21 cellular contexts compared by ENCODE assay signal in the genomic region with DNA sequence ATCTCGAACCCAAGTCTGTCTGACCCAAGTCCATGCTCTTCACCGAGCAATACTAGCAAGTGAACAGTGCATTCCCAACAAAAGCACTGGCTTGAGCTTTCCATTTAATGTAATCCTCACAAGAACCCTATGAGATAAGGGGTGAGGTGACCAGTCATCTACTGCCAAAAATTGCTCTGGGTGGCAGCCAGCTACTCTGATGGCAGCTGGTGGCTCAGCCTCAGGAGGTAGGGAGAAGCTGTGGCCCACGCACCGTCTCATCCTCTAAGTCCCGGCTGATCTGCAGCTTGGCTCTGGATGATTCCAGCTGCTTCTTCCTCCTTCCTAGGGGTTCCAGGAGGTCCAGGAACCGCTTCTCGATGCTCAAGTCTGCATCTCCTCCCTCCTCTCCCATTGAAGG.
DNase-seq lines count a peak whose midpoint lies in the region; ATAC-seq, FAIRE-seq and TF ChIP-seq lines count a peak whose summit lies in the region.
"Had no signal": no experiment of that assay in that cellular context is flagged by ENCODE, and none has a peak within 500 bp of the region (broad histone marks: within the 10 kb centered on the region; RNA-seq: fewer than 3 reads in every experiment).

No MANE protein-coding gene starts in this region.

- H3K4me3 ChIP-seq in right lobe of liver (no peak overlapping the region), HepG2 (replicated peaks in 1 of 3; ENCODE audit: insufficient read depth in 1 of 3, low read depth in 2 of 3, low read length in 3 of 3) (no peak overlapping the region), psoas muscle (no peak overlapping the region)
- H3K4me3 ChIP-seq: GM12878, PC-9 had no signal

- no peak for FAIRE-seq in HepG2 (lab: Jason Lieb, UNC)
- FAIRE-seq: A204.1, GM12878, H54 had no signal

- POLR2A ChIA-PET in HepG2 (lab: Yijun Ruan, JAX) = no interaction called here
- POLR2A ChIA-PET in RWPE1 (lab: Yijun Ruan, JAX; ENCODE audit: low non-redundant PET) = no interaction called here

- no peak for TF ChIP-seq POLR2A in right lobe of liver (IDR thresholded peaks at IDR 0.05)
- no peak for TF ChIP-seq POLR2A in HepG2 (IDR thresholded peaks at IDR 0.05; ENCODE audit: insufficient read depth in 1 of 2, low read depth in 2 of 2, low read length in 2 of 2)

- H3K9me3 ChIP-seq in right lobe of liver (no peaks in the 10 kb centered on the region), HepG2 (ENCODE audit: low read length) (no peaks in the 10 kb centered on the region), psoas muscle (no peaks in the 10 kb centered on the region)
- H3K9me3 ChIP-seq: BE2C had no signal

- no peak for TF ChIP-seq EP300 in HepG2 (IDR thresholded peaks at IDR 0.05; ENCODE audit: low read depth in 2 of 2, low read length in 2 of 2)
- TF ChIP-seq EP300 in HepG2 (CRISPR knock-in tag; IDR thresholded peaks at IDR 0.05; ENCODE audit: borderline replicate concordance) = no peak

- DNase-seq in right lobe of liver (peak in 2 of 3 donors; percentile 55 to 74), HepG2 (ENCODE audit: low spot score) (no peak), left cardiac atrium (no peak), psoas muscle (no peak), SIG-M5 (lab: John Stamatoyannopoulos, UW) (no peak), RWPE1 (ENCODE audit: low spot score) (no peak)
- DNase-seq: BE2C; CD4-positive, CD25-positive, alpha-beta regulatory T cell; COR-L47; DMS153; GF-D8; IMR-90; NCI-H1417 treated with DMSO at 0.1 percent for 48 hours; NCI-H1930; NCI-H226; NCI-H524; PC-9 had no signal

- H3K27me3 ChIP-seq in right lobe of liver (no peaks in the 10 kb centered on the region), HepG2 (ENCODE audit: control insufficient read depth in 1 of 2, insufficient read depth in 2 of 2, low read length in 2 of 2) (peaks cover 0 to 2% of the 10 kb centered on the region in 2 experiments; a peak in 3 of 5 replicates), psoas muscle (ENCODE audit: insufficient read depth in 3 of 3, low read length in 2 of 3) (no peaks in the 10 kb centered on the region)
- H3K27me3 ChIP-seq: BE2C had no signal

- H3K36me3 ChIP-seq in right lobe of liver (no peaks in the 10 kb centered on the region), HepG2 (replicated peaks in 1 of 2; ENCODE audit: control insufficient read depth in 1 of 2, insufficient read depth in 2 of 2, low read length in 2 of 2) (no peaks in the 10 kb centered on the region), psoas muscle (ENCODE audit: insufficient read depth in 1 of 2, low read depth in 1 of 2) (peaks cover 0 to 100% of the 10 kb centered on the region in 2 donors)
- H3K36me3 ChIP-seq: BE2C had no signal

- 72% methylated on average over 3 of the region's 7 CpGs for WGBS in right lobe of liver (ENCODE audit: insufficient coverage, low coverage, low lambda C conversion rate, missing lambda C conversion rate)
- 49% methylated on average over 7 of the region's 7 CpGs for WGBS in HepG2 (ENCODE audit: low lambda C conversion rate)
- WGBS in psoas muscle, 3 donors = 34 to 46% (median 46%) methylated on average over 7 of the region's 7 CpGs

- no peaks in the 10 kb centered on the region for H4K20me1 ChIP-seq in HepG2 (ENCODE audit: insufficient read depth, low read length)

- H3K4me1 ChIP-seq in right lobe of liver = peaks cover 0 to 19% (median 7%) of the 10 kb centered on the region in 4 donors
- H3K4me1 ChIP-seq in HepG2 (ENCODE audit: insufficient read depth, low read length) = peaks cover 9% of the 10 kb centered on the region
- peaks cover 8% of the 10 kb centered on the region for H3K4me1 ChIP-seq in psoas muscle
- H3K4me1 ChIP-seq: BE2C had no signal

- H3K27ac ChIP-seq in right lobe of liver (no peak overlapping the region), HepG2 (ENCODE audit: extremely low read length, insufficient read depth, low read length) (no peak overlapping the region), psoas muscle (peak overlapping the region; percentile 30), RWPE1 (no peak overlapping the region)
- H3K27ac ChIP-seq: PC-9 had no signal

- no peak overlapping the region for H2AFZ ChIP-seq in HepG2 (ENCODE audit: low read length)
- H2AFZ ChIP-seq: PC-9 had no signal

- H3K4me2 ChIP-seq in HepG2 (ENCODE audit: low read depth, low read length) = no peak overlapping the region
- H3K4me2 ChIP-seq: PC-9 had no signal

- TF ChIP-seq CTCF in right lobe of liver (IDR thresholded peaks at IDR 0.05) (no peak), HepG2 (CRISPR knock-in tag; IDR thresholded peaks at IDR 0.05) (no peak), psoas muscle (IDR thresholded peaks at IDR 0.05) (no peak), RWPE1 (conservative IDR thresholded peaks at IDR 0.05; ENCODE audit: low read depth) (no peak)

- in situ Hi-C loops in HepG2 (cut with HindIII; ENCODE audit: extremely low pct_ligation_motif_present, low pct_unique_long_range_greater_than_20kb) = no loop called here

- H3K79me2 ChIP-seq in HepG2 (ENCODE audit: insufficient read depth, low read length) = no peaks in the 10 kb centered on the region

- peak; percentile 55 to 81 (median 70) for ATAC-seq in right lobe of liver
- no peak for ATAC-seq in HepG2
- ATAC-seq in left cardiac atrium = peak; percentile 78 to 85
- ATAC-seq in psoas muscle = peak; percentile 48 to 83 (median 60)
- no peak for ATAC-seq in HG02885 (IDR thresholded peaks at IDR 0.05; ENCODE audit: poor library complexity, unreplicated experiment)
- ATAC-seq: GM12878 had no signal

- no TSS peak for BruUV-seq in HepG2 (replicated peaks; lab: Mats Ljungman, UMichigan)

- no peak overlapping the region for H3K9ac ChIP-seq in HepG2 (ENCODE audit: insufficient read depth, low read depth, low read length)

- intact Hi-C loops in right lobe of liver (cut with DNase I) (loop anchor here in 1 of 2 donors (10.0 kb wide), 1 partner anchor 95 kb away; a partner anchor contains a TSS), HepG2 (cut with micrococcal nuclease; ENCODE audit: unreplicated experiment) (no loop called here), left cardiac atrium (cut with DNase I) (no loop called here), psoas muscle (cut with DNase I) (no loop called here)

- CTCF ChIA-PET in HepG2 (lab: Yijun Ruan, JAX; ENCODE audit: low intra/inter-chr PET ratio, low total read pairs) = no interaction called here
- CTCF ChIA-PET in RWPE1 (lab: Yijun Ruan, JAX) = interaction anchor here (2.6 kb wide), 1 partner anchor 14 kb away, joined by 8 read pairs; no protein-coding TSS in a partner anchor

- no peak for TF ChIP-seq RAD21 in HepG2 (CRISPR knock-in tag; IDR thresholded peaks at IDR 0.05)

TF ChIP-seq in HepG2, 621 proteins besides CTCF, POLR2A, EP300 and RAD21:
- TF ChIP-seq JDP2 (CRISPR knock-in tag; IDR thresholded peaks at IDR 0.05; ENCODE audit: borderline replicate concordance) (no peak), ZFP36L2 (CRISPR knock-in tag; IDR thresholded peaks at IDR 0.05) (no peak), PITX1 (CRISPR knock-in tag; IDR thresholded peaks at IDR 0.05) (no peak), MAZ (IDR thresholded peaks at IDR 0.05; ENCODE audit: borderline replicate concordance, low read depth, low read length) (no peak), MAZ (CRISPR knock-in tag; IDR thresholded peaks at IDR 0.05; ENCODE audit: low read depth) (no peak), KLF13 (CRISPR knock-in tag; IDR thresholded peaks at IDR 0.05) (no peak), TOE1 (CRISPR knock-in tag; IDR thresholded peaks at IDR 0.05) (no peak), ZNF878 (CRISPR knock-in tag; IDR thresholded peaks at IDR 0.05) (no peak)
- TF ChIP-seq, protein P1, sequence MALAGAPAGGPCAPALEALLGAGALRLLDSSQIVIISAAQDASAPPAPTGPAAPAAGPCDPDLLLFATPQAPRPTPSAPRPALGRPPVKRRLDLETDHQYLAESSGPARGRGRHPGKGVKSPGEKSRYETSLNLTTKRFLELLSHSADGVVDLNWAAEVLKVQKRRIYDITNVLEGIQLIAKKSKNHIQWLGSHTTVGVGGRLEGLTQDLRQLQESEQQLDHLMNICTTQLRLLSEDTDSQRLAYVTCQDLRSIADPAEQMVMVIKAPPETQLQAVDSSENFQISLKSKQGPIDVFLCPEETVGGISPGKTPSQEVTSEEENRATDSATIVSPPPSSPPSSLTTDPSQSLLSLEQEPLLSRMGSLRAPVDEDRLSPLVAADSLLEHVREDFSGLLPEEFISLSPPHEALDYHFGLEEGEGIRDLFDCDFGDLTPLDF (CRISPR knock-in tag; IDR thresholded peaks at IDR 0.05) = no peak

Comparison
In these comparisons a context has a peak if more than half of its experiments do, and no peak if none do; other contexts are left out.
1. ATAC-seq: peak in right lobe of liver (4 of 4), left cardiac atrium (2 of 2) and psoas muscle (4 of 4); none in HepG2 (single experiment) and HG02885 (single experiment).
2. DNase-seq: peak in right lobe of liver (2 of 3); none in HepG2 (single experiment), left cardiac atrium (single experiment), psoas muscle (0 of 2), SIG-M5 (single experiment) and RWPE1 (single experiment).